ENCODE assay signal across 20 cellular contexts in genomic region chr12:109912790-109913189, GRCh38. TPM values are rescaled to one million over a fixed set of nuclear protein-coding genes. Genes with fewer than 3 reads are reported as not detected.
DNase-seq lines count a peak whose midpoint lies in the region; ATAC-seq and TF ChIP-seq lines count a peak whose summit lies in the region.
"Had no signal": no experiment of that assay in that cellular context is flagged by ENCODE, and none has a peak within 500 bp of the region (broad histone marks: within the 10 kb centered on the region; RNA-seq: fewer than 3 reads in every experiment).

No MANE protein-coding gene starts in this region.

- H3K4me1 ChIP-seq in left ventricle myocardium inferior (no peaks in the 10 kb centered on the region), testis (no peaks in the 10 kb centered on the region), prostate gland (replicated peaks) (no peaks in the 10 kb centered on the region)
- H3K4me1 ChIP-seq in CD8-positive, alpha-beta T cell (ENCODE audit: insufficient read depth, low read length), result no peaks in the 10 kb centered on the region

- no peak overlapping the region for H3K4me3 ChIP-seq in left ventricle myocardium inferior
- no peak overlapping the region for H3K4me3 ChIP-seq in testis
- H3K4me3 ChIP-seq in CD8-positive, alpha-beta T cell (ENCODE audit: low read depth, low read length), result no peak overlapping the region
- H3K4me3 ChIP-seq in prostate gland, result no peak overlapping the region

- H3K9me3 ChIP-seq in left ventricle myocardium inferior (replicated peaks), result no peaks in the 10 kb centered on the region
- H3K9me3 ChIP-seq in testis, result no peaks in the 10 kb centered on the region
- H3K9me3 ChIP-seq in CD8-positive, alpha-beta T cell (ENCODE audit: low read length), result no peaks in the 10 kb centered on the region
- H3K9me3 ChIP-seq in prostate gland, result no peaks in the 10 kb centered on the region

- 58 to 67% methylated on average over 12 of the region's 12 CpGs for WGBS in testis, 2 donors
- 81% methylated on average over 12 of the region's 12 CpGs for WGBS in prostate gland

- H3K9me3 Mint-ChIP-seq in chondrocyte (ENCODE audit: low read depth), result no peaks in the 10 kb centered on the region
- H3K9me3 Mint-ChIP-seq in nephron progenitor cell, result no peaks in the 10 kb centered on the region
- H3K9me3 Mint-ChIP-seq in CD8-positive, alpha-beta T cell, result no peaks in the 10 kb centered on the region
- H3K9me3 Mint-ChIP-seq: HFFc6 had no signal

- DNase-seq in left ventricle myocardium superior, result peak; percentile 40
- DNase-seq in left ventricle myocardium inferior, result no peak
- no peak for DNase-seq in chondrocyte (ENCODE audit: low spot score)
- DNase-seq in nephron progenitor cell, result no peak
- DNase-seq in testis, result peak; percentile 24
- DNase-seq in CD8-positive, alpha-beta T cell, result no peak
- no peak for DNase-seq in HUDEP-2 (lab: John Stamatoyannopoulos, UW; ENCODE audit: unreplicated experiment in 76 of 76)
- no peak for DNase-seq in prostate gland (ENCODE audit: low spot score)
- DNase-seq: C1 segment of cervical spinal cord, DMS79 treated with DMSO at 0.1 percent for 48 hours, HFFc6, NCI-H1417 treated with DMSO at 0.1 percent for 48 hours, NCI-H187 treated with DMSO at 0.1 percent for 48 hours, NCI-H226, NCI-H524, NCI-H82, PC-3, RPMI8226, SIG-M5 had no signal

- H3K4me3 Mint-ChIP-seq in chondrocyte (ENCODE audit: unreplicated experiment) (no peak overlapping the region), nephron progenitor cell (no peak overlapping the region)
- H3K4me3 Mint-ChIP-seq in CD8-positive, alpha-beta T cell, result no peak overlapping the region
- H3K4me3 Mint-ChIP-seq: HFFc6 had no signal

- H3K36me3 Mint-ChIP-seq in chondrocyte (ENCODE audit: low read depth) (peaks cover 27% of the 10 kb centered on the region), nephron progenitor cell (ENCODE audit: low read depth) (peaks cover 71% of the 10 kb centered on the region)
- H3K36me3 Mint-ChIP-seq in CD8-positive, alpha-beta T cell, result peaks cover 93% of the 10 kb centered on the region

- TF ChIP-seq CTCF in left ventricle myocardium inferior (IDR thresholded peaks at IDR 0.05; ENCODE audit: borderline replicate concordance), result no peak
- TF ChIP-seq CTCF in chondrocyte (IDR thresholded peaks at IDR 0.05), result no peak
- TF ChIP-seq CTCF in nephron progenitor cell (IDR thresholded peaks at IDR 0.05), result no peak
- TF ChIP-seq CTCF in testis (IDR thresholded peaks at IDR 0.05), result no peak
- TF ChIP-seq CTCF in CD8-positive, alpha-beta T cell (IDR thresholded peaks at IDR 0.05), result no peak
- TF ChIP-seq CTCF in prostate gland (IDR thresholded peaks at IDR 0.05), result no peak

- H3K4me1 Mint-ChIP-seq in chondrocyte (ENCODE audit: low read depth) (peaks cover 11% of the 10 kb centered on the region), nephron progenitor cell (peaks cover 4% of the 10 kb centered on the region)
- H3K4me1 Mint-ChIP-seq in CD8-positive, alpha-beta T cell (ENCODE audit: low read depth), result no peaks in the 10 kb centered on the region

- no peaks in the 10 kb centered on the region for H3K27me3 ChIP-seq in left ventricle myocardium inferior (ENCODE audit: low read depth)
- no peaks in the 10 kb centered on the region for H3K27me3 ChIP-seq in testis
- no peaks in the 10 kb centered on the region for H3K27me3 ChIP-seq in CD8-positive, alpha-beta T cell (ENCODE audit: insufficient read depth, low read length)
- H3K27me3 ChIP-seq in prostate gland (replicated peaks; ENCODE audit: insufficient read depth), result no peaks in the 10 kb centered on the region

- CTCF ChIA-PET in CD8-positive, alpha-beta T cell (lab: Charles Lee), result no interaction called here

- H3K27ac Mint-ChIP-seq in chondrocyte (ENCODE audit: unreplicated experiment) (peak overlapping the region; percentile 68), nephron progenitor cell (peak overlapping the region; percentile 65)
- H3K27ac Mint-ChIP-seq in CD8-positive, alpha-beta T cell, result no peak overlapping the region

- peaks cover 91% of the 10 kb centered on the region for H3K36me3 ChIP-seq in left ventricle myocardium inferior
- no peaks in the 10 kb centered on the region for H3K36me3 ChIP-seq in testis (ENCODE audit: low read depth, missing control alignments)
- H3K36me3 ChIP-seq in CD8-positive, alpha-beta T cell (ENCODE audit: insufficient read depth, low read length), result peaks cover 45% of the 10 kb centered on the region
- peaks cover 0 to 10% of the 10 kb centered on the region in 2 donors for H3K36me3 ChIP-seq in prostate gland

- peak; percentile 47 for ATAC-seq in left ventricle myocardium superior
- ATAC-seq in CD8-positive, alpha-beta T cell, result no peak
- ATAC-seq: PC-3 had no signal

- H3K27ac ChIP-seq in left ventricle myocardium inferior (replicated peaks) (no peak overlapping the region), testis (peak overlapping the region in 1 of 2 donors; percentile 51), prostate gland (no peak overlapping the region)
- H3K27ac ChIP-seq in CD8-positive, alpha-beta T cell (ENCODE audit: low read depth, low read length), result no peak overlapping the region
- H3K27ac ChIP-seq: KMS-11 had no signal

- POLR2A ChIA-PET in CD8-positive, alpha-beta T cell (lab: Charles Lee), result no interaction called here

- intact Hi-C loops in left ventricle myocardium superior (cut with micrococcal nuclease) (no loop called here), left ventricle myocardium inferior (cut with micrococcal nuclease) (no loop called here), testis (cut with DNase I; ENCODE audit: low total_unique reads) (no loop called here), prostate gland (cut with DNase I) (no loop called here)
- intact Hi-C loops in CD8-positive, alpha-beta T cell (cut with DNase I, micrococcal nuclease), result no loop called here

- H3K27me3 Mint-ChIP-seq in chondrocyte (ENCODE audit: low read depth) (no peaks in the 10 kb centered on the region), nephron progenitor cell (ENCODE audit: low read depth, poor library complexity) (no peaks in the 10 kb centered on the region)
- H3K27me3 Mint-ChIP-seq in CD8-positive, alpha-beta T cell (ENCODE audit: low read depth), result no peaks in the 10 kb centered on the region

- TF ChIP-seq POLR2A in testis (IDR thresholded peaks at IDR 0.05) (no peak), prostate gland (IDR thresholded peaks at IDR 0.05) (no peak)

RNA-seq across cellular contexts. Expression of gene TCHP, which starts 12.7 kb away (rescaled TPM):
- total RNA-seq in left ventricle myocardium superior, result 11.4 TPM
- 10.4 TPM for total RNA-seq in left ventricle myocardium inferior
- 9.8 to 12.6 TPM (median 11.7 TPM) in 3 replicates for total RNA-seq in chondrocyte
- total RNA-seq in testis, result 10 to 100 TPM; 38.0 to 59.4 TPM
- polyA plus RNA-seq in testis (ENCODE audit: insufficient read depth, low read depth, low replicate concordance), result 23.2 TPM
- total RNA-seq in CD8-positive, alpha-beta T cell, result 10 to 100 TPM; 11.4 to 15.7 TPM
- 10 to 100 TPM; 18.9 to 26.3 TPM for total RNA-seq in prostate gland

RNA-seq across cellular contexts. Expression of gene GLTP, which starts 32.4 kb away (rescaled TPM):
- total RNA-seq in left ventricle myocardium superior (19.8 TPM), left ventricle myocardium inferior (20.0 TPM), chondrocyte (38.7 to 40.7 TPM (median 40.5 TPM) in 3 replicates), testis (10 to 100 TPM; 20.0 to 23.1 TPM), prostate gland (10 to 100 TPM; 67.2 to 87.1 TPM)
- polyA plus RNA-seq in testis (ENCODE audit: insufficient read depth, low read depth, low replicate concordance), result 27.1 TPM
- total RNA-seq in CD8-positive, alpha-beta T cell, result 10 to 100 TPM; 36.9 to 40.7 TPM

Comparison
In these comparisons a context has a peak if more than half of its experiments do, and no peak if none do; other contexts are left out.
1. DNase-seq: peak in left ventricle myocardium superior (single experiment) and testis (single experiment); none in left ventricle myocardium inferior (single experiment), chondrocyte (single experiment), nephron progenitor cell (single experiment), CD8-positive, alpha-beta T cell (0 of 7), HUDEP-2 (0 of 76) and prostate gland (single experiment).